In the genomic region with DNA sequence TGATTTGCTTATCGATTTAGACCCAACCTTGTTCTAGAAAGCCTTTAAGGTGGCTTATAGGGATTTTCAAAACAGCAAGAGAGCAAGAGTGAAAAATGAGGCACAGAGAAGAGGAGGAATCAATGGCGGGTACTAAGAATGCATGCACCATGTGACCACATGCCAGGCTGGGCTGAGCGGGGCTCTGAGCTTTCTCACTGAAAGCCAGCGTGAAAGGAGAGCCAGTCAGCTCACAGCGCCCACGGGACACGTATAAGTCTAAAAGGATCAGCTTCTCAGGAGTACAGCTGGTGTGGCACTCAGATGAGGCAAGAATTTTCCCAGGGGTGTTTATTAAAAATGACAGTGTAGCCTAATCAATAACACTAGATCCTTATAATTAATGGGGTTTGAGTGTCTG, we compare ENCODE assay signal across 33 cellular contexts.
"Had no signal": no experiment of that assay in that cellular context is flagged by ENCODE, and none has a peak within 500 bp of the region (broad histone marks: within the 10 kb centered on the region; RNA-seq: fewer than 3 reads in every experiment).

No MANE protein-coding gene starts in this region.

- H3K9me3 ChIP-seq: SJCRH30 had no signal

- H3K9me3 Mint-ChIP-seq: activated naive CD8-positive, alpha-beta T cell treated with anti-CD3 and anti-CD28 coated beads, Interleukin-2, amount 50 U/mL, for 24 hours had no signal

- H3K4me3 ChIP-seq: MG63, SJCRH30, SK-N-MC had no signal

- H3K36me3 ChIP-seq: brain microvascular endothelial cell, MG63, SJCRH30 had no signal

- H3K27me3 ChIP-seq: MG63, SJCRH30 had no signal

- H3K27ac Mint-ChIP-seq: activated CD4-positive, alpha-beta memory T cell treated with anti-CD3 and anti-CD28 coated beads for 36 hours; activated CD4-positive, alpha-beta T cell treated with anti-CD3 and anti-CD28 coated beads for 36 hours; activated naive CD4-positive, alpha-beta T cell treated with anti-CD3 and anti-CD28 coated beads, Interleukin-2, amount 10 ng/mL, durations not matched to agents 7 days and 5 days; activated naive CD8-positive, alpha-beta T cell; activated naive CD8-positive, alpha-beta T cell treated with anti-CD3 and anti-CD28 coated beads, Interleukin-2, amount 50 U/mL, for 24 hours; activated T-helper 1 cell treated with anti-CD3 and anti-CD28 coated beads, Interleukin-12 subunit alpha, Interleukin-12 subunit beta, Interleukin-2, Interleukin-4 antibody, amounts not matched to agents 30 ng/mL and 10 ng/mL and 1 ng/mL, durations not matched to agents 14 hours and 24 hours and 36 hours; IgD-negative memory B cell; T-helper 2 cell treated with Interferon-gamma antibody and Interleukin-4, amounts not matched to agents 5 μg/mL and 100 μg/mL, for 36 hours had no signal

- H3K4me1 ChIP-seq: SJCRH30 had no signal

- H3K27ac ChIP-seq: brain microvascular endothelial cell, SJCRH30, SK-N-MC had no signal

- ATAC-seq: activated CD4-positive, alpha-beta T cell treated with anti-CD3 and anti-CD28 coated beads for 36 hours; activated CD4-positive, CD25-positive, alpha-beta regulatory T cell treated with anti-CD3 and anti-CD28 coated beads, Interleukin-2, amount 50 U/mL, for 24 hours; activated naive CD8-positive, alpha-beta T cell treated with anti-CD3 and anti-CD28 coated beads, Interleukin-2, amount 50 U/mL, for 24 hours; activated T-cell treated with anti-CD3 and anti-CD28 coated beads, Interleukin-2, amount 50 U/mL, for 4 hours; Panc1 had no signal

- DNase-seq: activated CD4-positive, alpha-beta memory T cell treated with anti-CD3 and anti-CD28 coated beads for 36 hours; activated CD4-positive, alpha-beta T cell treated with anti-CD3 and anti-CD28 coated beads for 36 hours; activated CD4-positive, alpha-beta T cell treated with anti-CD3 and anti-CD28 coated beads, Interleukin-2, amount 50 U/mL, for 1 hour; activated CD8-positive, alpha-beta memory T cell treated with anti-CD3 and anti-CD28 coated beads, Interleukin-2, amount 50 U/mL, for 4 hours; activated effector memory CD4-positive, alpha-beta T cell treated with Interleukin-2 at 50 U/mL for 16 hours; activated naive CD4-positive, alpha-beta T cell treated with anti-CD3 and anti-CD28 coated beads, Interleukin-2, amount 10 ng/mL, durations not matched to agents 7 days and 5 days; activated naive CD8-positive, alpha-beta T cell treated with anti-CD3 and anti-CD28 coated beads, Interleukin-2, amount 50 U/mL, for 24 hours; activated T-cell treated with anti-CD3 and anti-CD28 coated beads for 4 hours; activated T-cell treated with anti-CD3 and anti-CD28 coated beads, Interleukin-2, amount 50 U/mL, for 4 hours; anterior cingulate cortex; brain microvascular endothelial cell; central memory CD4-positive, alpha-beta T cell; Kasumi-1; KG1; MG63; NCI-H1048; NCI-H1105 treated with DMSO at 0.1 percent for 48 hours; NCI-H1436; NCI-H1694; NCI-H1930; NCI-H2081 treated with DMSO at 0.1 percent for 48 hours; NCI-H345; NCI-H526; NCI-H774; SHP77; SJCRH30 had no signal

- H3K4me3 Mint-ChIP-seq: activated CD4-positive, alpha-beta memory T cell treated with anti-CD3 and anti-CD28 coated beads for 36 hours; activated CD4-positive, alpha-beta T cell treated with anti-CD3 and anti-CD28 coated beads for 36 hours; activated naive CD4-positive, alpha-beta T cell treated with anti-CD3 and anti-CD28 coated beads, Interleukin-2, amount 10 ng/mL, durations not matched to agents 7 days and 5 days; activated naive CD8-positive, alpha-beta T cell; activated naive CD8-positive, alpha-beta T cell treated with anti-CD3 and anti-CD28 coated beads, Interleukin-2, amount 50 U/mL, for 24 hours; activated T-cell treated with anti-CD3 and anti-CD28 coated beads, Interleukin-2, amount 50 U/mL, for 4 hours; activated T-helper 1 cell treated with anti-CD3 and anti-CD28 coated beads, Interleukin-12 subunit alpha, Interleukin-12 subunit beta, Interleukin-2, Interleukin-4 antibody, amounts not matched to agents 30 ng/mL and 10 ng/mL and 1 ng/mL, durations not matched to agents 14 hours and 24 hours and 36 hours; IgD-negative memory B cell; T-helper 2 cell treated with Interferon-gamma antibody and Interleukin-4, amounts not matched to agents 5 μg/mL and 100 μg/mL, for 36 hours had no signal

- H3K36me3 Mint-ChIP-seq: activated CD4-positive, alpha-beta memory T cell treated with anti-CD3 and anti-CD28 coated beads for 36 hours; activated naive CD4-positive, alpha-beta T cell treated with anti-CD3 and anti-CD28 coated beads, Interleukin-2, amount 10 ng/mL, durations not matched to agents 7 days and 5 days; activated naive CD8-positive, alpha-beta T cell; IgD-negative memory B cell had no signal
